17 cellular contexts compared by ENCODE assay signal in the genomic region with DNA sequence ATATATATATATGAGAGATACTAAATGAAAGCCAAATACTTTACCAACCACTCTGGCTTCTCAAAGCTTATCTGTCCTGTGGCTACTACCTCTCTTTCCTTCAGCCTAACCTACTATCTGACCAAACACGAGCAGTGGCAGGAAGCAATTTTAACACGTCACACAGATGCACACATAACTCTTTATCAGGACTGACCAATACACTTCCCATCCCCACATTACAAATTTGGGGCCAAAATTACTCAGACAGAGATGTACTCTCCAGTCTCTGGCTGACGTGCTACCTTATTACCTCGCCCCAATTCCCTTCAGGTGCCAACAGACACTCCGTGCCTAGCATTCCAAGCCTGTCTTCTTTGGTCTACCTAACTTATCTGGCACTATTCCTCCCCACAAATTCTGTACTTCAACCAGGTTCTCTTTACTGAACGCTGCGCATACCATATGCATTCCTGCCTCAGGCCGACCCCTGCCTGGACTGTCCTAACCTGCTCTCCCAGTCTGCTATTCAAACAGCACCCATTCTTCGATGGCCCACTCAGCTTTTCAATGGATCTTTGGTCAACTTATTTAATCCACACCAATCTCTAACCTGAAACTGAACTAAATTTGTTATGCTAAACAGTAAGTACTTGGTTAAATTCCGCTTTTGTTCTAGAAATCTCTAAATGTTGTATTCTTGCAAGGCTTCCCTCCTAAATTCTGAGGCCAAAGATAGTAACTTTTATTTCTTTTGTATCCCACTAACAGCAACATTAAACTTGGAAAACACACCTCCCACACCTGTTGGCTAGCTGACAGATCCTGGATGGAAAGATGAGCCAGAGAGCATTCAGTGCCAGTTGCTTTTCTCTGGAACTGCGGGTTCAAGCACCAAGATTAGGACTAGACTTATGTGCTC. TPM values are rescaled to one million over a fixed set of nuclear protein-coding genes. Genes with fewer than 3 reads are reported as not detected.
A peak's percentile ranks its signal among the peaks of the same experiment; 100 is the strongest.
DNase-seq lines count a peak whose midpoint lies in the region; ATAC-seq, FAIRE-seq and TF ChIP-seq lines count a peak whose summit lies in the region.
"Had no signal": no experiment of that assay in that cellular context is flagged by ENCODE, and none has a peak within 500 bp of the region (broad histone marks: within the 10 kb centered on the region; RNA-seq: fewer than 3 reads in every experiment).

No MANE protein-coding gene starts in this region.

- in situ Hi-C loops in K562 (cut with MboI), result no loop called here
- in situ Hi-C loops in GM13977 (cut with MboI; ENCODE audit: low pct_unique_long_range_greater_than_20kb, low sequenced_read_pairs, unreplicated experiment), result no loop called here

- H2AFZ ChIP-seq in K562 (ENCODE audit: low read depth, low read length), result peak overlapping the region; percentile 77
- H2AFZ ChIP-seq: parathyroid adenoma had no signal

- CTCF ChIA-PET in K562 (lab: Yijun Ruan, JAX; ENCODE audit: low intra/inter-chr PET ratio), result no interaction called here

- no peaks in the 10 kb centered on the region for H4K20me1 ChIP-seq in K562 (replicated peaks; ENCODE audit: control insufficient read depth, insufficient read depth, low read length)

- intact Hi-C loops in K562 (cut with micrococcal nuclease), result no loop called here
- intact Hi-C loops in sigmoid colon (cut with DNase I), result no loop called here

- no peaks in the 10 kb centered on the region for H3K27me3 Mint-ChIP-seq in T-helper 2 cell treated with Interferon-gamma antibody and Interleukin-4, amounts not matched to agents 5 μg/mL and 100 μg/mL, for 36 hours (ENCODE audit: low read depth)
- H3K27me3 Mint-ChIP-seq: stimulated activated naive CD8-positive, alpha-beta T cell treated with anti-CD3 and anti-CD28 coated beads, Interleukin-15, amount 100 ng/mL, for 72 hours had no signal

- peak overlapping the region; percentile 91 for H3K4me2 ChIP-seq in K562 (ENCODE audit: insufficient read depth, low read length)

- no peaks in the 10 kb centered on the region for H3K36me3 ChIP-seq in HUES64 (ENCODE audit: insufficient read depth, low read length)
- peaks cover 11% of the 10 kb centered on the region for H3K36me3 ChIP-seq in K562 (ENCODE audit: control insufficient read depth, insufficient read depth, low read length)
- no peaks in the 10 kb centered on the region for H3K36me3 ChIP-seq in iPS-18a (ENCODE audit: control insufficient read depth, low read depth, low read length)
- no peaks in the 10 kb centered on the region for H3K36me3 ChIP-seq in sigmoid colon
- H3K36me3 ChIP-seq: BE2C had no signal

- no peaks in the 10 kb centered on the region for H3K4me1 Mint-ChIP-seq in T-helper 2 cell treated with Interferon-gamma antibody and Interleukin-4, amounts not matched to agents 5 μg/mL and 100 μg/mL, for 36 hours (ENCODE audit: low read depth)

- peaks cover 77% of the 10 kb centered on the region for H3K79me2 ChIP-seq in K562 (ENCODE audit: control insufficient read depth, insufficient read depth, low read length)

- BruUV-seq in K562 (replicated peaks; lab: Mats Ljungman, UMichigan), result TSS peak; percentile 94

- TF ChIP-seq POLR2A in K562 (conservative IDR thresholded peaks at IDR 0.05), result peak; percentile 81
- TF ChIP-seq POLR2A in sigmoid colon (IDR thresholded peaks at IDR 0.05), result no peak

- no peak overlapping the region for H3K4me3 Mint-ChIP-seq in T-helper 2 cell treated with Interferon-gamma antibody and Interleukin-4, amounts not matched to agents 5 μg/mL and 100 μg/mL, for 36 hours
- H3K4me3 Mint-ChIP-seq: stimulated activated naive CD8-positive, alpha-beta T cell treated with anti-CD3 and anti-CD28 coated beads, Interleukin-15, amount 100 ng/mL, for 72 hours had no signal

- TF ChIP-seq CTCF in K562 (IDR thresholded peaks at IDR 0.05 in 2 of 3, conservative IDR thresholded peaks at IDR 0.05 in 1 of 3; ENCODE audit: insufficient read depth in 2 of 3, low read depth in 1 of 3, low read length in 3 of 3), result no peak
- TF ChIP-seq CTCF in sigmoid colon (IDR thresholded peaks at IDR 0.05), result no peak
- no peak for TF ChIP-seq CTCF in GM13977 (IDR thresholded peaks at IDR 0.05; ENCODE audit: extremely low read depth, insufficient read depth, missing control alignments)

- DNase-seq in K562 (ENCODE audit: extremely low read depth in 1 of 4, low spot score in 3 of 4) (peak; percentile 82 to 96 (median 88)), sigmoid colon (peak; percentile 35), GM13977 (ENCODE audit: low spot score) (no peak), NCI-H2029 (lab: John Stamatoyannopoulos, UW) (no peak)
- no peak for DNase-seq in stimulated activated CD8-positive, alpha-beta memory T cell treated with anti-CD3 and anti-CD28 coated beads, Interleukin-4, amount 100 ng/mL, for 48 hours
- DNase-seq in T-helper 2 cell treated with Interferon-gamma antibody and Interleukin-4, amounts not matched to agents 5 μg/mL and 100 μg/mL, for 36 hours (ENCODE audit: low spot score), result no peak
- DNase-seq: activated CD4-positive, alpha-beta T cell treated with anti-CD3 and anti-CD28 coated beads for 4 hours; BE2C; foreskin fibroblast; NCI-H187; NCI-H526; stimulated activated naive CD8-positive, alpha-beta T cell treated with anti-CD3 and anti-CD28 coated beads, Interleukin-15, amount 100 ng/mL, for 72 hours had no signal

- H3K4me1 ChIP-seq in HUES64 (ENCODE audit: insufficient read depth, low read length) (peaks cover 50% of the 10 kb centered on the region), K562 (replicated peaks in 1 of 2; ENCODE audit: control insufficient read depth in 2 of 2, insufficient read depth in 2 of 2, low read length in 2 of 2) (peaks cover 34 to 50% of the 10 kb centered on the region in 2 experiments), iPS-18a (ENCODE audit: control insufficient read depth, low read depth, low read length) (peaks cover 26% of the 10 kb centered on the region), sigmoid colon (peaks cover 0 to 30% (median 10%) of the 10 kb centered on the region in 4 donors)
- H3K4me1 ChIP-seq: BE2C had no signal

- no peaks in the 10 kb centered on the region for H3K9me3 ChIP-seq in HUES64 (ENCODE audit: insufficient read depth, low read depth, low read length)
- H3K9me3 ChIP-seq in K562 (replicated peaks; ENCODE audit: control insufficient read depth, insufficient read depth, low read depth, low read length), result no peaks in the 10 kb centered on the region
- H3K9me3 ChIP-seq in iPS-18a (ENCODE audit: control insufficient read depth, low read depth, low read length), result no peaks in the 10 kb centered on the region
- H3K9me3 ChIP-seq in sigmoid colon, result no peaks in the 10 kb centered on the region
- H3K9me3 ChIP-seq: BE2C had no signal

- H3K4me3 ChIP-seq in HUES64 (ENCODE audit: low read length), result peak overlapping the region; percentile 24; the same call in 1 of the 2 replicates
- H3K4me3 ChIP-seq in K562, result peak overlapping the region; percentile 14; the same call in 1 of the 2 replicates
- H3K4me3 ChIP-seq in iPS-18a (ENCODE audit: low read length), result peak overlapping the region; percentile 40
- no peak overlapping the region for H3K4me3 ChIP-seq in sigmoid colon

- H3K27ac Mint-ChIP-seq in T-helper 2 cell treated with Interferon-gamma antibody and Interleukin-4, amounts not matched to agents 5 μg/mL and 100 μg/mL, for 36 hours, result no peak overlapping the region
- H3K27ac Mint-ChIP-seq: activated naive CD4-positive, alpha-beta T cell treated with anti-CD3 and anti-CD28 coated beads, Interleukin-2, amount 50 U/mL, for 72 hours; stimulated activated naive CD8-positive, alpha-beta T cell treated with anti-CD3 and anti-CD28 coated beads, Interleukin-15, amount 100 ng/mL, for 72 hours had no signal

- no peaks in the 10 kb centered on the region for H3K9me1 ChIP-seq in K562 (ENCODE audit: control insufficient read depth, insufficient read depth, low read length)

- FAIRE-seq in K562 (lab: Jason Lieb, UNC), result peak; percentile 94
- FAIRE-seq: islet of Langerhans had no signal

- peak; percentile 96 for TF ChIP-seq EP300 in K562 (IDR thresholded peaks at IDR 0.05; ENCODE audit: low read length)
- no peak for TF ChIP-seq EP300 in sigmoid colon (IDR thresholded peaks at IDR 0.05)

- TF ChIP-seq RAD21 in K562 (CRISPR knock-in tag; conservative IDR thresholded peaks at IDR 0.05 in 1 of 2, IDR thresholded peaks at IDR 0.05 in 1 of 2), result no peak

- H3K27ac ChIP-seq in HUES64 (ENCODE audit: low read depth, low read length) (peak overlapping the region; percentile 66; the same call in 1 of the 2 replicates), K562 (ENCODE audit: extremely low read depth, low read depth, low read length) (peak overlapping the region; percentile 98), iPS-18a (ENCODE audit: low read length) (no peak overlapping the region), sigmoid colon (no peak overlapping the region)
- H3K27ac ChIP-seq: parathyroid adenoma had no signal

- 75% methylated on average over 11 of the region's 11 CpGs for WGBS in HUES64
- 7% methylated on average over 11 of the region's 11 CpGs for WGBS in K562 (ENCODE audit: insufficient coverage, low coverage, missing lambda C conversion rate)
- 91 to 92% methylated on average over 11 of the region's 11 CpGs for WGBS in sigmoid colon, 2 donors

- ATAC-seq in K562, result peak; percentile 84
- ATAC-seq: activated naive CD4-positive, alpha-beta T cell treated with anti-CD3 and anti-CD28 coated beads, Interleukin-2, amount 50 U/mL, for 72 hours; stimulated activated naive CD8-positive, alpha-beta T cell treated with anti-CD3 and anti-CD28 coated beads, Interleukin-15, amount 100 ng/mL, for 72 hours had no signal

- POLR2A ChIA-PET in K562 (lab: Yijun Ruan, JAX), result interaction anchor here (0.6 to 2.2 kb wide), 6 partner anchors 10 to 1918 kb away, joined by 3 to 10 read pairs (median 4); no protein-coding TSS in a partner anchor

- H3K9ac ChIP-seq in HUES64 (ENCODE audit: low read depth, low read length) (no peak overlapping the region), K562 (ENCODE audit: insufficient read depth in 1 of 2, low read depth in 2 of 2, low read length in 2 of 2) (peak overlapping the region; percentile 38 to 82; a peak in 3 of 4 replicates), iPS-18a (ENCODE audit: low read length) (no peak overlapping the region)
- H3K9ac ChIP-seq: parathyroid adenoma had no signal

- no peaks in the 10 kb centered on the region for H3K9me3 Mint-ChIP-seq in T-helper 2 cell treated with Interferon-gamma antibody and Interleukin-4, amounts not matched to agents 5 μg/mL and 100 μg/mL, for 36 hours
- H3K9me3 Mint-ChIP-seq: activated naive CD4-positive, alpha-beta T cell treated with anti-CD3 and anti-CD28 coated beads, Interleukin-2, amount 50 U/mL, for 72 hours; stimulated activated naive CD8-positive, alpha-beta T cell treated with anti-CD3 and anti-CD28 coated beads, Interleukin-15, amount 100 ng/mL, for 72 hours had no signal

- H3K36me3 Mint-ChIP-seq in T-helper 2 cell treated with Interferon-gamma antibody and Interleukin-4, amounts not matched to agents 5 μg/mL and 100 μg/mL, for 36 hours (ENCODE audit: low read depth), result no peaks in the 10 kb centered on the region

- H3K27me3 ChIP-seq in HUES64 (ENCODE audit: insufficient read depth, low read length), result no peaks in the 10 kb centered on the region
- no peaks in the 10 kb centered on the region for H3K27me3 ChIP-seq in K562 (ENCODE audit: control insufficient read depth in 2 of 2, insufficient read depth in 2 of 2, low read length in 2 of 2)
- H3K27me3 ChIP-seq in iPS-18a (ENCODE audit: control insufficient read depth, insufficient read depth, low read length), result no peaks in the 10 kb centered on the region
- no peaks in the 10 kb centered on the region for H3K27me3 ChIP-seq in sigmoid colon
- H3K27me3 ChIP-seq: BE2C had no signal

RNA-seq across cellular contexts. Expression of gene RERE, which starts 27.9 kb away (rescaled TPM):
- polyA plus RNA-seq in HUES64 (2013, experiment 1 of 2), result 61.9 TPM
- polyA plus RNA-seq in HUES64 (2013, experiment 2 of 2), result 62.1 TPM
- 171 and 273 TPM in 2 replicates for total RNA-seq in K562 (2011; cell fraction: chromatin; rRNA removed; ENCODE audit: low replicate concordance)
- total RNA-seq in K562 (2011; cell fraction: nucleolus; rRNA removed), result 61.4 and 68.2 TPM in 2 replicates
- 135 and 159 TPM in 2 replicates for total RNA-seq in K562 (2011; cell fraction: nucleoplasm; rRNA removed)
- total RNA-seq in K562 (2014; rRNA removed) (14.2 and 14.4 TPM in 2 replicates), K562 (2014; rRNA removed; fragmentation: Illumina TruSeq; extraction: Trizol) (13.4 and 14.6 TPM in 2 replicates), K562 (2015; rRNA removed; fragmentation: Illumina TruSeq; extraction: Trizol) (12.9 and 14.2 TPM in 2 replicates), K562 (2021) (40.2 and 51.5 TPM in 2 replicates), sigmoid colon (100 to 1,000 TPM in 2 of 4 donors, 10 to 100 TPM in 2; 90.6 to 148 (median 124) TPM)
- polyA plus RNA-seq in K562 (2011; rRNA removed) (5.3 and 8.3 TPM in 2 replicates), K562 (2014; fragmentation: Illumina TruSeq; extraction: Trizol) (21.1 and 25.2 TPM in 2 replicates), K562 (2014; fragmentation: Nextera tagmentation; extraction: Ambion mirVana) (1 to 10 TPM; 3.0 to 5.4 TPM), K562 (2014; rRNA removed) (8.0 and 22.3 TPM in 2 replicates), sigmoid colon (10 to 100 TPM; 19.2 to 43.2 (median 27.5) TPM)
- polyA plus RNA-seq in K562 (2011; cell fraction: cytosol; rRNA removed), result 5.1 and 11.3 TPM in 2 replicates
- polyA plus RNA-seq in K562 (2011; cell fraction: nucleus; rRNA removed), result 35.9 and 36.4 TPM in 2 replicates
- polyA plus RNA-seq in K562 (2012), result 22.1 and 24.3 TPM in 2 replicates
- polyA minus RNA-seq in K562 (2011; rRNA and poly(A)+ RNA removed), result 55.5 and 81.8 TPM in 2 replicates
- polyA minus RNA-seq in K562 (2011; cell fraction: cytosol; rRNA and poly(A)+ RNA removed), result 45.2 and 50.4 TPM in 2 replicates
- polyA minus RNA-seq in K562 (2011; cell fraction: nucleus; rRNA and poly(A)+ RNA removed), result 32.6 and 64.3 TPM in 2 replicates

Comparison
In these comparisons a context has a peak if more than half of its experiments do, and no peak if none do; other contexts are left out.
1. H3K27ac ChIP-seq: peak in HUES64 (single experiment) and K562 (single experiment); none in iPS-18a (single experiment) and sigmoid colon (0 of 4).
2. H3K4me3 ChIP-seq: peak in HUES64 (single experiment), K562 (single experiment) and iPS-18a (single experiment); none in sigmoid colon (0 of 4).
3. H3K9ac ChIP-seq: peak in K562 (2 of 2); none in HUES64 (single experiment) and iPS-18a (single experiment).
4. DNase-seq: peak in K562 (4 of 4) and sigmoid colon (single experiment); none in stimulated activated CD8-positive, alpha-beta memory T cell treated with anti-CD3 and anti-CD28 coated beads, Interleukin-4, amount 100 ng/mL, for 48 hours (single experiment), GM13977 (single experiment), T-helper 2 cell treated with Interferon-gamma antibody and Interleukin-4, amounts not matched to agents 5 μg/mL and 100 μg/mL, for 36 hours (single experiment) and NCI-H2029 (single experiment).